Comparison of ENCODE assay signal across 8 cellular contexts in the genomic region with DNA sequence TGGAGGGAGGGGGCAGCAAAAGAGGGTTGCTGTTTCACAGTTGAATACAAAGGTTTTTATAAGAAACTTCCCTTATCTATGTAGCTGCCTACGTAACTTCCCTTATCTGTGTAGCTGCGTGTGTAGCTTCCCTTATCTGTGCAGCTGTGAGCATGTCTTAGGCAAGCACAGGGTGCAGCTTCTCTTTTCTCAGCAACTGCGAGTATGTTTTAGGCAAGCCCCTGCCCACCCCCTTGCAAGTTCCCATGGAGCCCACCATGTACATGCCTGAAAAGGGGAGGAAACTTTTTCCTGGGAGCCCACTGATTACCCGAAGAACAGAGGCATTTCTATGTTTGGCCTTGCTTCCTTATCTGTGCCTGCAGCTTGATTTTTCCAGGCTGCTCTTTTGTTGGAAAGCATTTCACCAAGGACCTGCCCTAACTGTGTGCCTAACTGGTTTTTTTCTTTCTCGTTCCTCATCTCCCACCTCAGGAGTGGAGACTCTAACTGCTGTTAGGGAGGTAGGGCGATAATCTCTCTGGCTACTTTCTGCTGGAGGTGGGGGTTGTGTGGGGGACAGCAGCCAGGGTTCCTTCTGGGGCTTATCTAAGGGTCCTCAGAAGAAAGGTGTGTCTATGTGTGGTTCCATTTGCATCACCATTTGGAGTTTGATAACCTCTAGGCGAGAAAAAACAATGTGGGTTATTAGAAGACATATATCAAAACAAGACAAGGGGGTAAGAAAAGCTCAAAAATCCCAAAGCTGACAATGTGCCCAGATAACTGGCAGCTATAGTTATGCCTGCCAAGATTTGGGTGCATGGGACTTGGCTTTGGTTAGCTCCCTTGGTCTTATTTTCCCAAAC. TPM values are rescaled to one million over a fixed set of nuclear protein-coding genes. Genes with fewer than 3 reads are reported as not detected.
DNase-seq lines count a peak whose midpoint lies in the region; ATAC-seq and TF ChIP-seq lines count a peak whose summit lies in the region.
"Had no signal": no experiment of that assay in that cellular context is flagged by ENCODE, and none has a peak within 500 bp of the region (broad histone marks: within the 10 kb centered on the region; RNA-seq: fewer than 3 reads in every experiment).

No MANE protein-coding gene starts in this region.

- no peaks in the 10 kb centered on the region for H3K9me3 ChIP-seq in testis

- no peak overlapping the region for H3K4me3 ChIP-seq in testis
- no peak overlapping the region for H3K4me3 ChIP-seq in foreskin fibroblast (ENCODE audit: low read depth in 1 of 2, low read length in 2 of 2)

- TF ChIP-seq POLR2A in testis (IDR thresholded peaks at IDR 0.05): no peak

- WGBS in testis, 2 donors: 46 to 64% methylated on average over 7 of the region's 7 CpGs

- peaks cover 13% of the 10 kb centered on the region for H3K4me1 ChIP-seq in testis

- no peaks in the 10 kb centered on the region for H3K27me3 ChIP-seq in testis

- peak; percentile 55 for DNase-seq in NCI-H446 treated with DMSO at 0.1 percent for 48 hours (lab: John Stamatoyannopoulos, UW)
- peak; percentile 51 for DNase-seq in globus pallidus (ENCODE audit: low spot score)
- peak; percentile 88 for DNase-seq in testis
- no peak for DNase-seq in foreskin fibroblast
- no peak for DNase-seq in NCI-H1694 treated with DMSO at 0.1 percent for 48 hours (lab: John Stamatoyannopoulos, UW)
- no peak for DNase-seq in SW480 (ENCODE audit: low spot score)
- DNase-seq: NCI-H774 had no signal

- ATAC-seq in GM21390 (IDR thresholded peaks at IDR 0.05; ENCODE audit: unreplicated experiment): peak; percentile 54

- TF ChIP-seq CTCF in testis (IDR thresholded peaks at IDR 0.05) (no peak), foreskin fibroblast (IDR thresholded peaks at IDR 0.05; ENCODE audit: low read depth, low read length) (no peak)

- H3K27ac ChIP-seq in testis: peak overlapping the region; percentile 57 to 70

- intact Hi-C loops in testis (cut with DNase I; ENCODE audit: low total_unique reads): no loop called here

- H3K36me3 ChIP-seq in testis (ENCODE audit: low read depth, missing control alignments): no peaks in the 10 kb centered on the region

RNA-seq across cellular contexts. Expression of gene SORD, which starts 26.0 kb away (rescaled TPM):
- total RNA-seq in testis: 10 to 100 TPM; 33.7 to 34.1 TPM
- 21.4 TPM for polyA plus RNA-seq in testis (ENCODE audit: insufficient read depth, low read depth, low replicate concordance)

Comparison
In these comparisons a context has a peak if more than half of its experiments do, and no peak if none do; other contexts are left out.
1. DNase-seq: peak in NCI-H446 treated with DMSO at 0.1 percent for 48 hours (single experiment), globus pallidus (single experiment) and testis (single experiment); none in foreskin fibroblast (0 of 2), NCI-H1694 treated with DMSO at 0.1 percent for 48 hours (single experiment) and SW480 (single experiment).